ENCODE assay signal across 9 cellular contexts in genomic region chr15:93467327-93467726, GRCh38.
A peak's percentile ranks its signal among the peaks of the same experiment; 100 is the strongest.
DNase-seq lines count a peak whose midpoint lies in the region; ATAC-seq, FAIRE-seq and TF ChIP-seq lines count a peak whose summit lies in the region.
"Had no signal": no experiment of that assay in that cellular context is flagged by ENCODE, and none has a peak within 500 bp of the region (broad histone marks: within the 10 kb centered on the region; RNA-seq: fewer than 3 reads in every experiment).

No MANE protein-coding gene starts in this region.

- no peak overlapping the region for H3K27ac ChIP-seq in HepG2 (ENCODE audit: extremely low read length, insufficient read depth, low read length)
- H3K27ac ChIP-seq in right lobe of liver, result no peak overlapping the region
- H3K27ac ChIP-seq in astrocyte (ENCODE audit: low read depth, low read length), result no peak overlapping the region
- no peak overlapping the region for H3K27ac ChIP-seq in aorta (ENCODE audit: low read depth in 1 of 2, low read length in 2 of 2)
- H3K27ac ChIP-seq in smooth muscle cell (ENCODE audit: low read depth), result no peak overlapping the region

- H2AFZ ChIP-seq in HepG2 (ENCODE audit: low read length) (no peak overlapping the region), astrocyte (ENCODE audit: low read depth, low read length) (no peak overlapping the region), smooth muscle cell (ENCODE audit: low read depth) (no peak overlapping the region)

- H3K4me2 ChIP-seq in HepG2 (ENCODE audit: low read depth, low read length) (no peak overlapping the region), astrocyte (ENCODE audit: low read length) (no peak overlapping the region), smooth muscle cell (no peak overlapping the region)

- TF ChIP-seq EP300 in HepG2 (IDR thresholded peaks at IDR 0.05; ENCODE audit: low read depth in 2 of 2, low read length in 2 of 2) (no peak), HepG2 (CRISPR knock-in tag; IDR thresholded peaks at IDR 0.05; ENCODE audit: borderline replicate concordance) (no peak)

- no peaks in the 10 kb centered on the region for H3K9me3 Mint-ChIP-seq in astrocyte (ENCODE audit: unreplicated experiment)
- H3K9me3 Mint-ChIP-seq: activated naive CD4-positive, alpha-beta T cell treated with anti-CD3 and anti-CD28 coated beads, Interleukin-2, amount 50 U/mL, for 72 hours had no signal

- intact Hi-C loops in HepG2 (cut with micrococcal nuclease; ENCODE audit: unreplicated experiment), result no loop called here
- intact Hi-C loops in right lobe of liver (cut with DNase I), result no loop called here
- intact Hi-C loops in left colon (cut with DNase I, micrococcal nuclease), result no loop called here
- intact Hi-C loops in aorta (cut with DNase I), result no loop called here

- H3K9me3 ChIP-seq in HepG2 (ENCODE audit: low read length) (no peaks in the 10 kb centered on the region), right lobe of liver (no peaks in the 10 kb centered on the region), astrocyte (ENCODE audit: insufficient read depth, low read depth, low read length) (no peaks in the 10 kb centered on the region), aorta (ENCODE audit: control insufficient read depth, low read length) (no peaks in the 10 kb centered on the region), smooth muscle cell (replicated peaks; ENCODE audit: low read depth) (no peaks in the 10 kb centered on the region)

- TF ChIP-seq POLR2A in HepG2 (IDR thresholded peaks at IDR 0.05; ENCODE audit: insufficient read depth in 1 of 2, low read depth in 2 of 2, low read length in 2 of 2), result no peak
- no peak for TF ChIP-seq POLR2A in right lobe of liver (IDR thresholded peaks at IDR 0.05)

- no peak for FAIRE-seq in HepG2 (lab: Jason Lieb, UNC)
- FAIRE-seq in astrocyte (lab: Jason Lieb, UNC), result no peak

- H3K36me3 ChIP-seq in HepG2 (replicated peaks in 1 of 2; ENCODE audit: control insufficient read depth in 1 of 2, insufficient read depth in 2 of 2, low read length in 2 of 2), result no peaks in the 10 kb centered on the region
- H3K36me3 ChIP-seq in right lobe of liver, result no peaks in the 10 kb centered on the region
- no peaks in the 10 kb centered on the region for H3K36me3 ChIP-seq in astrocyte (ENCODE audit: insufficient read depth, low read length)
- H3K36me3 ChIP-seq in aorta (ENCODE audit: control insufficient read depth in 1 of 2, insufficient read depth in 2 of 2, low read length in 1 of 2), result no peaks in the 10 kb centered on the region
- no peaks in the 10 kb centered on the region for H3K36me3 ChIP-seq in smooth muscle cell (ENCODE audit: low read depth)

- H3K36me3 Mint-ChIP-seq in astrocyte (ENCODE audit: low read depth, unreplicated experiment), result no peaks in the 10 kb centered on the region
- H3K36me3 Mint-ChIP-seq: activated naive CD4-positive, alpha-beta T cell treated with anti-CD3 and anti-CD28 coated beads, Interleukin-2, amount 50 U/mL, for 72 hours had no signal

- 0 out of 5 replicates have a peak, but pooled peaks cover 0 to 2% of the 10 kb centered on the region in 2 experiments for H3K27me3 ChIP-seq in HepG2 (ENCODE audit: control insufficient read depth in 1 of 2, insufficient read depth in 2 of 2, low read length in 2 of 2)
- no peaks in the 10 kb centered on the region for H3K27me3 ChIP-seq in right lobe of liver
- H3K27me3 ChIP-seq in astrocyte (ENCODE audit: insufficient read depth, low read length), result no peaks in the 10 kb centered on the region
- H3K27me3 ChIP-seq in aorta (ENCODE audit: control insufficient read depth in 1 of 2, insufficient read depth in 2 of 2, low read length in 1 of 2), result no peaks in the 10 kb centered on the region
- H3K27me3 ChIP-seq in smooth muscle cell (ENCODE audit: low read depth), result no peaks in the 10 kb centered on the region

- POLR2A ChIA-PET in HepG2 (lab: Yijun Ruan, JAX), result no interaction called here

- H3F3A ChIP-seq in smooth muscle cell (ENCODE audit: low read depth), result no peaks in the 10 kb centered on the region

- ATAC-seq in HepG2 (no peak), right lobe of liver (no peak), left colon (no peak), aorta (ENCODE audit: low FRiP score) (peak; percentile 88), HG03571 (IDR thresholded peaks at IDR 0.05; ENCODE audit: unreplicated experiment) (no peak)

- BruUV-seq in HepG2 (replicated peaks; lab: Mats Ljungman, UMichigan), result no TSS peak

- CTCF ChIA-PET in HepG2 (lab: Yijun Ruan, JAX; ENCODE audit: low intra/inter-chr PET ratio, low total read pairs), result no interaction called here

- in situ Hi-C loops in HepG2 (cut with HindIII; ENCODE audit: extremely low pct_ligation_motif_present, low pct_unique_long_range_greater_than_20kb), result no loop called here

- no peak for DNase-seq in HepG2 (ENCODE audit: low spot score)
- DNase-seq in right lobe of liver, result no peak
- DNase-seq in astrocyte (ENCODE audit: low read depth), result peak; percentile 58
- peak; percentile 5 to 46 for DNase-seq in left colon
- peak; percentile 83 to 84 for DNase-seq in aorta
- DNase-seq in NCI-H2081 treated with DMSO at 0.1 percent for 48 hours (lab: John Stamatoyannopoulos, UW), result no peak
- no peak for DNase-seq in smooth muscle cell (lab: John Stamatoyannopoulos, UW; ENCODE audit: unreplicated experiment)

- TF ChIP-seq RAD21 in HepG2 (CRISPR knock-in tag; IDR thresholded peaks at IDR 0.05), result no peak

- H3K79me2 ChIP-seq in HepG2 (ENCODE audit: insufficient read depth, low read length) (no peaks in the 10 kb centered on the region), astrocyte (ENCODE audit: insufficient read depth, low read length) (no peaks in the 10 kb centered on the region), smooth muscle cell (ENCODE audit: low read depth) (no peaks in the 10 kb centered on the region)

- H3K4me1 Mint-ChIP-seq in astrocyte (ENCODE audit: low read depth, unreplicated experiment), result no peaks in the 10 kb centered on the region

- TF ChIP-seq CTCF in HepG2 (CRISPR knock-in tag; IDR thresholded peaks at IDR 0.05), result no peak
- TF ChIP-seq CTCF in right lobe of liver (IDR thresholded peaks at IDR 0.05), result no peak
- TF ChIP-seq CTCF in astrocyte (IDR thresholded peaks at IDR 0.05; ENCODE audit: insufficient read depth, low read depth, low read length), result no peak
- TF ChIP-seq CTCF in smooth muscle cell (IDR thresholded peaks at IDR 0.05; ENCODE audit: borderline replicate concordance, insufficient read depth, poor library complexity, severe bottlenecking), result no peak

- H3K4me3 Mint-ChIP-seq in astrocyte (ENCODE audit: unreplicated experiment), result no peak overlapping the region

- no peaks in the 10 kb centered on the region for H4K20me1 ChIP-seq in HepG2 (ENCODE audit: insufficient read depth, low read length)
- no peaks in the 10 kb centered on the region for H4K20me1 ChIP-seq in astrocyte (ENCODE audit: insufficient read depth, low read length)
- no peaks in the 10 kb centered on the region for H4K20me1 ChIP-seq in smooth muscle cell (ENCODE audit: low read depth)

- H3K4me1 ChIP-seq in HepG2 (ENCODE audit: insufficient read depth, low read length) (no peaks in the 10 kb centered on the region), right lobe of liver (no peaks in the 10 kb centered on the region), astrocyte (ENCODE audit: insufficient read depth, low read length) (no peaks in the 10 kb centered on the region), aorta (ENCODE audit: control insufficient read depth in 1 of 2, insufficient read depth in 2 of 2, low read length in 2 of 2) (no peaks in the 10 kb centered on the region), smooth muscle cell (ENCODE audit: low read depth) (peaks cover 12% of the 10 kb centered on the region)

- H3K27me3 Mint-ChIP-seq in astrocyte (ENCODE audit: low read depth, unreplicated experiment), result peaks cover 12% of the 10 kb centered on the region

- H3K9ac ChIP-seq in HepG2 (ENCODE audit: insufficient read depth, low read depth, low read length) (no peak overlapping the region), astrocyte (ENCODE audit: low read length) (no peak overlapping the region), smooth muscle cell (ENCODE audit: low read depth) (no peak overlapping the region)

- H3K4me3 ChIP-seq in HepG2 (replicated peaks in 1 of 3; ENCODE audit: insufficient read depth in 1 of 3, low read depth in 2 of 3, low read length in 3 of 3) (no peak overlapping the region), right lobe of liver (no peak overlapping the region), astrocyte (ENCODE audit: insufficient read depth, low read depth, low read length) (no peak overlapping the region), aorta (ENCODE audit: low read length in 2 of 2) (no peak overlapping the region), smooth muscle cell (no peak overlapping the region)

- H3K27ac Mint-ChIP-seq in astrocyte (ENCODE audit: unreplicated experiment), result no peak overlapping the region
- H3K27ac Mint-ChIP-seq: activated naive CD4-positive, alpha-beta T cell treated with anti-CD3 and anti-CD28 coated beads, Interleukin-2, amount 50 U/mL, for 72 hours had no signal

- 2% methylated on average over 3 of the region's 3 CpGs for WGBS in HepG2 (ENCODE audit: low lambda C conversion rate)
- 17% methylated on average over 3 of the region's 3 CpGs for WGBS in right lobe of liver (ENCODE audit: insufficient coverage, low coverage, low lambda C conversion rate, missing lambda C conversion rate)
- WGBS in aorta, 2 donors, result 5 to 8% methylated on average over 3 of the region's 3 CpGs
- WGBS in smooth muscle cell (ENCODE audit: low lambda C conversion rate), result 51% methylated on average over 3 of the region's 3 CpGs

TF ChIP-seq in HepG2, 621 proteins besides CTCF, POLR2A, EP300 and RAD21:
- TF ChIP-seq ZNF75D (CRISPR knock-in tag; IDR thresholded peaks at IDR 0.05; ENCODE audit: borderline replicate concordance) (no peak), NR2F6 (IDR thresholded peaks at IDR 0.05) (no peak), NR2F6 (CRISPR knock-in tag; IDR thresholded peaks at IDR 0.05) (no peak), MXD1 (CRISPR knock-in tag; IDR thresholded peaks at IDR 0.05) (no peak), ZNF282 (IDR thresholded peaks at IDR 0.05; ENCODE audit: partially characterized antibody) (no peak)
- TF ChIP-seq, protein P1, sequence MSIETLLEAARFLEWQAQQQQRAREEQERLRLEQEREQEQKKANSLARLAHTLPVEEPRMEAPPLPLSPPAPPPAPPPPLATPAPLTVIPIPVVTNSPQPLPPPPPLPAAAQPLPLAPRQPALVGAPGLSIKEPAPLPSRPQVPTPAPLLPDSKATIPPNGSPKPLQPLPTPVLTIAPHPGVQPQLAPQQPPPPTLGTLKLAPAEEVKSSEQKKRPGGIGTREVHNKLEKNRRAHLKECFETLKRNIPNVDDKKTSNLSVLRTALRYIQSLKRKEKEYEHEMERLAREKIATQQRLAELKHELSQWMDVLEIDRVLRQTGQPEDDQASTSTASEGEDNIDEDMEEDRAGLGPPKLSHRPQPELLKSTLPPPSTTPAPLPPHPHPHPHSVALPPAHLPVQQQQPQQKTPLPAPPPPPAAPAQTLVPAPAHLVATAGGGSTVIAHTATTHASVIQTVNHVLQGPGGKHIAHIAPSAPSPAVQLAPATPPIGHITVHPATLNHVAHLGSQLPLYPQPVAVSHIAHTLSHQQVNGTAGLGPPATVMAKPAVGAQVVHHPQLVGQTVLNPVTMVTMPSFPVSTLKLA (IDR thresholded peaks at IDR 0.05), result peak; percentile 79
TF ChIP-seq in HepG2: peak in this region for 1.

Comparison
In these comparisons a context has a peak if more than half of its experiments do, and no peak if none do; other contexts are left out.
1. DNase-seq: peak in astrocyte (single experiment), left colon (2 of 2) and aorta (2 of 2); none in HepG2 (single experiment), right lobe of liver (0 of 3), NCI-H2081 treated with DMSO at 0.1 percent for 48 hours (single experiment) and smooth muscle cell (single experiment).